Comparison of ENCODE assay signal across 8 cellular contexts in the genomic region with DNA sequence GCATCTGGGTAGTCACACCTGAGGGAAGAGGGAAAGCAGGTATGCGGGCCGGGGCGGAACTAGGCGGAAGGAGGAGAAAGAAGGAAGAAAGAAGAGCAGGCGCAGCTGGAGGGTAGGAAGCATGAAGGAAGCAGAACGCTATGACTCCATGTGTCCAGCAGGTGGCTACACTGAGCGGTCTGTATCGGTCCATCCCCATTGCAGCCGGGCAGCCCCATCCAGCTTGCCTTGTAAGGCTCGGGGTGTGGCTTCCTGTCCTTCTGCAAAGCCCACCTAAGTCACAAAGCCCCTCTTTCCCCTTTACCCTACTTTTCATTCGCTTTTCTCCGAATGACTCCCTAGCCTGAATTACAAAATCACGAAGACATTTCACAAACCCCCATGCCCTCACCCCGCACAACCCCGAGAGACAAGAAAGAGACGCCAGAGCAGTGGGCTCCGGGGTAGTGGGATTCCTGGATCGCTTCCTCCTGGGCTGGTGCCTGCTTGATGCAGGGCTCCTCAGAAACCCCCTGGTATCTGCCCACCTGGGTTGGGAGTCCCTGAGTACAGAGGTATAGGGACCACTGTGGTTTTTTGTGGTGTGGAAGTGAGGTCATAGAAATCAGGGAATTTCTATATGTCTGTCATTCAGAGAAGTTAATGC. TPM values are rescaled to one million over a fixed set of nuclear protein-coding genes. Genes with fewer than 3 reads are reported as not detected.
A peak's percentile ranks its signal among the peaks of the same experiment; 100 is the strongest.
DNase-seq lines count a peak whose midpoint lies in the region; ATAC-seq, FAIRE-seq and TF ChIP-seq lines count a peak whose summit lies in the region.

No MANE protein-coding gene starts in this region.

- peak; percentile 66 for DNase-seq in COR-L47 (lab: John Stamatoyannopoulos, UW)
- DNase-seq in RKO (ENCODE audit: low spot score) = peak; percentile 67
- DNase-seq in activated effector memory CD4-positive, alpha-beta T cell treated with anti-CD3 and anti-CD28 coated beads, Interleukin-2, amount 50 U/mL, for 16 hours = peak; percentile 82
- peak; percentile 44 for DNase-seq in globus pallidus (ENCODE audit: low spot score)
- DNase-seq in pancreas = peak in 5 of 6 donors; percentile 25 to 75 (median 59)
- peak in 1 of 2 donors; percentile 44 for DNase-seq in upper lobe of left lung

- H3K9me3 ChIP-seq in HUES6 (ENCODE audit: control insufficient read depth, insufficient read depth, low read depth, low read length) = no peaks in the 10 kb centered on the region
- H3K9me3 ChIP-seq in pancreas = no peaks in the 10 kb centered on the region
- no peaks in the 10 kb centered on the region for H3K9me3 ChIP-seq in upper lobe of left lung

- intact Hi-C loops in pancreas (cut with DNase I) = no loop called here

- FAIRE-seq in pancreas (lab: Jason Lieb, UNC) = no peak

- H3K9ac ChIP-seq in HUES6 (ENCODE audit: low read length) = no peak overlapping the region

- TF ChIP-seq POLR2A in upper lobe of left lung (IDR thresholded peaks at IDR 0.05) = no peak

- peaks cover 24% of the 10 kb centered on the region for H3K4me1 ChIP-seq in HUES6 (ENCODE audit: control insufficient read depth, insufficient read depth, low read length)
- H3K4me1 ChIP-seq in pancreas = no peaks in the 10 kb centered on the region
- H3K4me1 ChIP-seq in upper lobe of left lung = peaks cover 0 to 9% (median 5%) of the 10 kb centered on the region in 4 donors

- H3K27me3 ChIP-seq in HUES6 (ENCODE audit: control insufficient read depth, insufficient read depth, low read length) (no peaks in the 10 kb centered on the region), pancreas (no peaks in the 10 kb centered on the region), upper lobe of left lung (no peaks in the 10 kb centered on the region)

- no peaks in the 10 kb centered on the region for H3K36me3 ChIP-seq in HUES6 (ENCODE audit: control insufficient read depth, insufficient read depth, low read length)
- H3K36me3 ChIP-seq in pancreas = no peaks in the 10 kb centered on the region
- H3K36me3 ChIP-seq in upper lobe of left lung = no peaks in the 10 kb centered on the region

- peak; percentile 70 for ATAC-seq in GM19463 (IDR thresholded peaks at IDR 0.05; ENCODE audit: unreplicated experiment)
- peak; percentile 76 to 97 (median 92) for ATAC-seq in pancreas
- peak; percentile 86 to 92 for ATAC-seq in upper lobe of left lung (ENCODE audit: low FRiP score in 2 of 2)

- H3K27ac ChIP-seq in HUES6 (ENCODE audit: low read depth, low read length) = no peak overlapping the region
- no peak overlapping the region for H3K27ac ChIP-seq in pancreas
- H3K27ac ChIP-seq in upper lobe of left lung = no peak overlapping the region

- no peak for TF ChIP-seq EP300 in upper lobe of left lung (IDR thresholded peaks at IDR 0.05)

- peak overlapping the region; percentile 42 for H3K4me3 ChIP-seq in HUES6 (ENCODE audit: low read depth, low read length)
- no peak overlapping the region for H3K4me3 ChIP-seq in pancreas
- no peak overlapping the region for H3K4me3 ChIP-seq in upper lobe of left lung

- TF ChIP-seq CTCF in pancreas (IDR thresholded peaks at IDR 0.05) (peak; percentile 71 to 81 (median 76)), upper lobe of left lung (IDR thresholded peaks at IDR 0.05) (peak; percentile 70 to 81 (median 77))

- 26 to 27% methylated on average over 18 of the region's 18 CpGs for WGBS in pancreas, 2 donors
- 32% methylated on average over 18 of the region's 18 CpGs for WGBS in upper lobe of left lung, 2 donors

RNA-seq across cellular contexts. Expression of gene BUD13, which starts 39.9 kb away (rescaled TPM):
- total RNA-seq in pancreas (1 to 10 TPM; 5.2 to 8.5 (median 6.2) TPM), upper lobe of left lung (10 to 100 TPM; 12.1 to 18.9 (median 17.0) TPM)
- 10 to 100 TPM; 10.0 to 15.6 TPM for polyA plus RNA-seq in pancreas

RNA-seq across cellular contexts. Expression of gene ZPR1, which starts 55.0 kb away (rescaled TPM):
- 10 to 100 TPM; 15.9 to 35.5 (median 23.4) TPM for total RNA-seq in pancreas
- polyA plus RNA-seq in pancreas = 10 to 100 TPM; 10.8 to 16.6 TPM
- 10 to 100 TPM; 17.6 to 56.1 (median 34.4) TPM for total RNA-seq in upper lobe of left lung

RNA-seq across cellular contexts. Expression of gene APOA5, which starts 58.8 kb away (rescaled TPM):
- total RNA-seq in pancreas (1 to 10 TPM in 1 of 6 donors, under 1 TPM in 3, not detected in 2; 0.60 to 1.5 (median 0.81) TPM), upper lobe of left lung (under 1 TPM in 2 of 6 donors, not detected in 4; 0.20 to 0.57 TPM)
- 1 to 10 TPM; 1.3 to 4.0 TPM for polyA plus RNA-seq in pancreas
